ENCODE assay signal across 16 cellular contexts in genomic region chr1:143736562-143736961, GRCh38.
DNase-seq lines count a peak whose midpoint lies in the region; ATAC-seq and TF ChIP-seq lines count a peak whose summit lies in the region.
"Had no signal": no experiment of that assay in that cellular context is flagged by ENCODE, and none has a peak within 500 bp of the region (broad histone marks: within the 10 kb centered on the region; RNA-seq: fewer than 3 reads in every experiment).

No MANE protein-coding gene starts in this region.

- intact Hi-C loops in mucosa of descending colon (cut with DNase I, micrococcal nuclease): no loop called here

- H3K9me3 ChIP-seq in BE2C (no peaks in the 10 kb centered on the region), RWPE2 (ENCODE audit: severe bottlenecking) (no peaks in the 10 kb centered on the region), mucosa of descending colon (no peaks in the 10 kb centered on the region)
- H3K9me3 ChIP-seq: gastroesophageal sphincter had no signal

- H3K36me3 ChIP-seq in BE2C (no peaks in the 10 kb centered on the region), RWPE2 (ENCODE audit: low read depth) (no peaks in the 10 kb centered on the region), mucosa of descending colon (ENCODE audit: low read depth) (no peaks in the 10 kb centered on the region)
- H3K36me3 ChIP-seq: brain microvascular endothelial cell, gastroesophageal sphincter had no signal

- no peak for TF ChIP-seq CTCF in BE2C (IDR thresholded peaks at IDR 0.05; ENCODE audit: low read depth, low read length)
- no peak for TF ChIP-seq CTCF in RWPE2 (IDR thresholded peaks at IDR 0.05; ENCODE audit: poor library complexity, severe bottlenecking)
- TF ChIP-seq CTCF in epithelial cell of proximal tubule (conservative IDR thresholded peaks at IDR 0.05; ENCODE audit: low read depth, low read length): no peak
- no peak for TF ChIP-seq CTCF in mucosa of descending colon (IDR thresholded peaks at IDR 0.05)

- H3K27ac ChIP-seq in RWPE2 (ENCODE audit: poor library complexity, severe bottlenecking): no peak overlapping the region
- H3K27ac ChIP-seq: brain microvascular endothelial cell, gastroesophageal sphincter had no signal

- H3K27me3 ChIP-seq in BE2C (no peaks in the 10 kb centered on the region), RWPE2 (ENCODE audit: insufficient read depth, poor library complexity, severe bottlenecking) (peaks cover 25% of the 10 kb centered on the region)
- H3K27me3 ChIP-seq: brain microvascular endothelial cell had no signal

- H3K4me1 ChIP-seq in BE2C (no peaks in the 10 kb centered on the region), RWPE2 (ENCODE audit: insufficient read depth, poor library complexity, severe bottlenecking) (no peaks in the 10 kb centered on the region), mucosa of descending colon (ENCODE audit: low read depth) (no peaks in the 10 kb centered on the region)
- H3K4me1 ChIP-seq: gastroesophageal sphincter had no signal

- ATAC-seq in RWPE2 (ENCODE audit: low read depth) (no peak), mucosa of descending colon (peak; percentile 20), HG03095 (IDR thresholded peaks at IDR 0.05; ENCODE audit: unreplicated experiment) (no peak), GM21367 (IDR thresholded peaks at IDR 0.05; ENCODE audit: unreplicated experiment) (no peak)
- ATAC-seq: gastroesophageal sphincter, natural killer cell, right cardiac atrium had no signal

- H3K4me3 ChIP-seq in BE2C (ENCODE audit: low read depth, low read length): peak overlapping the region; percentile 78
- peak overlapping the region; percentile 30 for H3K4me3 ChIP-seq in RWPE2 (ENCODE audit: severe bottlenecking)
- peak overlapping the region; percentile 72 for H3K4me3 ChIP-seq in epithelial cell of proximal tubule (ENCODE audit: low read depth, low read length)
- H3K4me3 ChIP-seq in mucosa of descending colon: no peak overlapping the region
- H3K4me3 ChIP-seq: gastroesophageal sphincter had no signal

- DNase-seq in BE2C: peak; percentile 60
- no peak for DNase-seq in RWPE2 (ENCODE audit: low spot score)
- no peak for DNase-seq in epithelial cell of proximal tubule (ENCODE audit: low read depth)
- DNase-seq in mucosa of descending colon: no peak
- DNase-seq in SW 1271 (lab: John Stamatoyannopoulos, UW): no peak
- DNase-seq in NCI-H510A treated with DMSO at 0.1 percent for 48 hours (lab: John Stamatoyannopoulos, UW): no peak
- DNase-seq: activated naive CD4-positive, alpha-beta T cell treated with anti-CD3 and anti-CD28 coated beads, Interleukin-2, amount 10 ng/mL, durations not matched to agents 7 days and 5 days; brain microvascular endothelial cell; natural killer cell; NCI-H187 treated with DMSO at 0.1 percent for 48 hours; NCI-H524 treated with DMSO at 0.1 percent for 48 hours; stimulated activated CD4-positive, alpha-beta T cell treated with anti-CD3 and anti-CD28 coated beads, Interleukin-2, amount 100 ng/mL, for 24 hours had no signal
